Comparison of ENCODE assay signal across 8 cellular contexts in the genomic region with DNA sequence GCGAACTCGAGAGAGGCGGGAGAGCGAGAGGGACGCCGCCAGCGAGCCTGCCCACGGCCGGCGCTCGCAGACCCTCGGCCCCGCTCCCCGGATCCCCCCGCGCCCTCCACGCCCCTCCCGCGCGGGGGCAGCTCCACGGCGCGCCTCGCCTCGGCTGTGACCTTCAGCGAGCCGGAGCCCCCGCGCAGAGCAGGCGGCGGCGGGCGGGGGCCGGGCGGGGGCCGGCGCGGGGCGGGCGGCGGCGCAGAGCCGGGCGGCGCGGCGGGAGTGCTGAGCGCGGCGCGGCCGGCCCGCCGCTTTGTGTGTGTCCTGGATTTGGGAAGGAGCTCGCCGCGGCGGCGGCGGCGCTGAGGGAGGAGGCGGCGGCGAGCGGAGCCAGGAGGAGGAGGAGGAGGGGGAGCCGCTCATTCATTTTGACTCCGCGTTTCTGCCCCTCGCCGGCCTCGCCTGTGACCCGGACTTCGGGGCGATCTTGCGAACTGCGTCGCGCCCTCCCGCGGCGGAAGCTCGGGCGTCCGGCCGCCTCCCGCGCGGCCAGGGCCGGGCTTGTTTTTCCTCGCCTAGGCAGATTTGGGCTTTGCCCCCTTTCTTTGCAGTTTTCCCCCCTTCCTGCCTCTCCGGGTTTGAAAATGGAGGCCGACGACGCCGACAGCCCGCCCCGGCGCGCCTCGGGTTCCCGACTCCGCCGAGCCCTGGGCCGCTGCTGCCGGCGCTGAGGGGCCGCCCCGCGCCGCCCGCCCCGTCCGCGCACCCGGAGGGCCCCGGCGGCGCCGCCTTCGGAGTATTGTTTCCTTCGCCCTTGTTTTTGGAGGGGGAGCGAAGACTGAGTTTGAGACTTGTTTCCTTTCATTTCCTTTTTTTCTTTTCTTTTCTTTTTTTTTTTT. TPM values are rescaled to one million over a fixed set of nuclear protein-coding genes. Genes with fewer than 3 reads are reported as not detected.
DNase-seq lines count a peak whose midpoint lies in the region; ATAC-seq, FAIRE-seq and TF ChIP-seq lines count a peak whose summit lies in the region.

No MANE protein-coding gene starts in this region.

- peak; percentile 22 for ATAC-seq in GM19351 (IDR thresholded peaks at IDR 0.05; ENCODE audit: unreplicated experiment)
- ATAC-seq in HG03432 (IDR thresholded peaks at IDR 0.05; ENCODE audit: unreplicated experiment), result peak; percentile 29

- peaks cover 19 to 28% (median 21%) of the 10 kb centered on the region in 3 donors for H3K27me3 Mint-ChIP-seq in immature natural killer cell (ENCODE audit: low read depth in 3 of 3)

- no peaks in the 10 kb centered on the region for H3K36me3 ChIP-seq in small intestine (ENCODE audit: control insufficient read depth in 2 of 2, insufficient read depth in 2 of 2, low read length in 2 of 2)

- peak; percentile 22 for TF ChIP-seq CTCF in C4-2B (conservative IDR thresholded peaks at IDR 0.05)

- peak overlapping the region; percentile 85 to 93 (median 90) for H3K4me3 Mint-ChIP-seq in immature natural killer cell

- no peaks in the 10 kb centered on the region for H3K9me3 ChIP-seq in small intestine (ENCODE audit: control insufficient read depth, low read depth)

- in situ Hi-C loops in T47D (cut with HindIII; ENCODE audit: low pct_unique_long_range_greater_than_20kb, low sequenced_read_pairs), result no loop called here

- 0 to 1% (median 0%) methylated on average over 47 to 122 of the region's 122 CpGs for WGBS in small intestine, 3 donors

- H3K27ac ChIP-seq in C4-2B (peak overlapping the region; percentile 64), small intestine (ENCODE audit: low read depth in 1 of 2, low read length in 1 of 2) (peak overlapping the region; percentile 83 to 94)

- H3K4me3 ChIP-seq in small intestine (ENCODE audit: low read depth in 1 of 2, low read length in 2 of 2), result peak overlapping the region; percentile 60 to 94

- H3K27ac Mint-ChIP-seq in immature natural killer cell, result peak overlapping the region; percentile 80 to 95 (median 92)

- H3K4me1 ChIP-seq in small intestine (ENCODE audit: control insufficient read depth in 2 of 2, insufficient read depth in 1 of 2, low read depth in 1 of 2, low read length in 1 of 2), result peaks cover 0 to 4% of the 10 kb centered on the region in 2 donors

- no peaks in the 10 kb centered on the region for H3K27me3 ChIP-seq in small intestine (ENCODE audit: control insufficient read depth in 2 of 2, insufficient read depth in 2 of 2, low read length in 2 of 2)

- H3K9me3 Mint-ChIP-seq in immature natural killer cell, result peaks cover 0 to 2% (median 0%) of the 10 kb centered on the region in 6 donors

- no peak for FAIRE-seq in small intestine (lab: Jason Lieb, UNC)

- H3K36me3 Mint-ChIP-seq in immature natural killer cell, result no peaks in the 10 kb centered on the region

- peaks cover 34 to 40% of the 10 kb centered on the region in 2 donors for H3K4me1 Mint-ChIP-seq in immature natural killer cell

- DNase-seq in T-helper 1 cell, result peak in 3 of 5 donors; percentile 8 to 30 (median 24)
- DNase-seq in T47D (ENCODE audit: low read depth in 1 of 2, low spot score in 1 of 2), result peak; percentile 45 to 68
- DNase-seq in immature natural killer cell, result peak; percentile 41 to 48 (median 47)
- peak; percentile 41 for DNase-seq in small intestine
- DNase-seq in NCI-H1436 treated with DMSO at 0.1 percent for 48 hours (lab: John Stamatoyannopoulos, UW), result no peak

RNA-seq across cellular contexts. Expression of a gene that starts 0.6 kb away (rescaled TPM):
- polyA plus RNA-seq in immature natural killer cell, result 1 to 10 TPM; 1.4 to 4.7 (median 1.4) TPM
- 1 to 10 TPM in 2 of 3 donors, under 1 TPM in 1; 0.54 to 6.5 (median 1.1) TPM for polyA plus RNA-seq in small intestine
